10 cellular contexts compared by ENCODE assay signal in the genomic region with DNA sequence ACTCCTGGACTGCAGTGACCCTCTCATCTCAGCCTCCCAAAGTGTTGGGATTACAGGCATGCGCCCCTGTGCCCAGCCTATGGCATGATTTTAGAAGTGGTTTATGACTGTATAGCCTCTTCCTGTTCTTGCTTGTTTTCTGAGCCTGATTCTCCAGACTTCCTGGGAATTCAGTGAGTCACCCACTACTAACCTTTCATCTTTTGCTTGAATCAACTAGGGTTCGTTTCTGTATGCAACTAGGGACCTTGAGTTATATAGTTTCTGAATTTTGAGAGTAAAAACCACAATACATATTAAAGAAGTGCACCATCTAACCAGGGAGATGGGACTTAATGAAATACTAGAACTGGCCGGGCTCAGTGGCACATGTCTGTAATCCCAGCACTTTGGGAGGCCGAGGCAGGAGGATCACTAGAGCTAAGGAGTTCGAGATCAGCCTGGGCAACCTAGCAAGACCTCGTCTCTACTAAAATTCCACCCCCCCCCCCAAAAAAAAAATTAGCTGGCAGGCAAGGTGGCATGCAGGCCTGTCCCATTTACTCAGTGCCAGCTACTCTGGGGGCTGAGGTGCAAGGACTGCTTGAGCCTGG.
DNase-seq lines count a peak whose midpoint lies in the region; ATAC-seq, FAIRE-seq and TF ChIP-seq lines count a peak whose summit lies in the region.
"Had no signal": no experiment of that assay in that cellular context is flagged by ENCODE, and none has a peak within 500 bp of the region (broad histone marks: within the 10 kb centered on the region; RNA-seq: fewer than 3 reads in every experiment).

No MANE protein-coding gene starts in this region.

- H3K9ac ChIP-seq in HCT116 (ENCODE audit: low read length), result peak overlapping the region; percentile 49

- TF ChIP-seq CTCF in HCT116 (IDR thresholded peaks at IDR 0.05 in 2 of 3, conservative IDR thresholded peaks at IDR 0.05 in 1 of 3; ENCODE audit: borderline replicate concordance in 1 of 3, insufficient read depth in 1 of 3, low read depth in 2 of 3, low read length in 2 of 3), result no peak

- peak overlapping the region in 1 of 2 experiments; percentile 41; a peak in 2 of 4 replicates for H3K4me3 ChIP-seq in HCT116 (replicated peaks in 1 of 2; ENCODE audit: low read depth in 1 of 2, low read length in 2 of 2)
- no peak overlapping the region for H3K4me3 ChIP-seq in esophagus (ENCODE audit: low read depth in 1 of 2, low read length in 2 of 2)
- no peak overlapping the region for H3K4me3 ChIP-seq in small intestine (ENCODE audit: low read depth in 1 of 2, low read length in 2 of 2)
- H3K4me3 ChIP-seq: dorsolateral prefrontal cortex had no signal

- FAIRE-seq in small intestine (lab: Jason Lieb, UNC), result no peak

- no peaks in the 10 kb centered on the region for H3K9me2 ChIP-seq in HCT116 (ENCODE audit: insufficient read depth)

- RAD21 ChIA-PET in HCT116 (lab: Charles Lee; ENCODE audit: low non-redundant PET in 1 of 2, low total read pairs in 2 of 2, uncharacterized antibody in 2 of 2, unreplicated experiment in 2 of 2), result no interaction called here

- intact Hi-C loops in HCT116 (cut with micrococcal nuclease), result no loop called here

- no TSS peak for BruUV-seq in HCT116 (replicated peaks; lab: Mats Ljungman, UMichigan)

- H3K27me3 ChIP-seq in HCT116 (ENCODE audit: insufficient read depth, low read length) (no peaks in the 10 kb centered on the region), esophagus (ENCODE audit: control insufficient read depth in 1 of 2, insufficient read depth in 2 of 2, low read length in 2 of 2) (no peaks in the 10 kb centered on the region), small intestine (ENCODE audit: control insufficient read depth in 2 of 2, insufficient read depth in 2 of 2, low read length in 2 of 2) (no peaks in the 10 kb centered on the region)
- H3K27me3 ChIP-seq: dorsolateral prefrontal cortex had no signal

- peaks cover 27 to 32% of the 10 kb centered on the region in 2 experiments for H3K4me1 ChIP-seq in HCT116 (ENCODE audit: control insufficient read depth in 1 of 2, insufficient read depth in 2 of 2, low read length in 2 of 2)
- H3K4me1 ChIP-seq in esophagus (ENCODE audit: control insufficient read depth in 2 of 2, insufficient read depth in 2 of 2, low read length in 1 of 2), result no peaks in the 10 kb centered on the region
- peaks cover 2 to 3% of the 10 kb centered on the region in 2 donors for H3K4me1 ChIP-seq in small intestine (ENCODE audit: control insufficient read depth in 2 of 2, insufficient read depth in 1 of 2, low read depth in 1 of 2, low read length in 1 of 2)

- ATAC-seq in HCT116 (peak; percentile 96), GM18858 (IDR thresholded peaks at IDR 0.05; ENCODE audit: unreplicated experiment) (no peak), GM19455 (IDR thresholded peaks at IDR 0.05; ENCODE audit: unreplicated experiment) (no peak)

- CTCF ChIA-PET in HCT116 (lab: Charles Lee), result interaction anchor here (1.1 kb wide), 1 partner anchor 16 kb away, joined by 3 read pairs; no protein-coding TSS in a partner anchor

- H4K20me1 ChIP-seq in HCT116 (ENCODE audit: insufficient read depth), result no peaks in the 10 kb centered on the region

- peak overlapping the region; percentile 71 for H3K4me2 ChIP-seq in HCT116 (ENCODE audit: low read length)

- H3K36me3 ChIP-seq in HCT116 (ENCODE audit: control insufficient read depth in 1 of 2, insufficient read depth in 2 of 2, low read length in 2 of 2) (no peaks in the 10 kb centered on the region), esophagus (ENCODE audit: control insufficient read depth in 2 of 2, insufficient read depth in 2 of 2, low read length in 1 of 2) (no peaks in the 10 kb centered on the region), small intestine (ENCODE audit: control insufficient read depth in 2 of 2, insufficient read depth in 2 of 2, low read length in 2 of 2) (peaks cover 0 to 1% of the 10 kb centered on the region in 2 donors)

- no peak for TF ChIP-seq POLR2A in HCT116 (IDR thresholded peaks at IDR 0.05; ENCODE audit: borderline replicate concordance, extremely low read depth, insufficient read depth, insufficient read length)

- H3K9me3 ChIP-seq in HCT116 (ENCODE audit: control insufficient read depth in 1 of 2, insufficient read depth in 1 of 2, low read depth in 1 of 2, low read length in 2 of 2) (no peaks in the 10 kb centered on the region), esophagus (ENCODE audit: control insufficient read depth in 2 of 2, insufficient read depth in 1 of 2, low read depth in 1 of 2, low read length in 1 of 2) (no peaks in the 10 kb centered on the region), small intestine (ENCODE audit: control insufficient read depth, low read depth) (no peaks in the 10 kb centered on the region)

- H3K27ac ChIP-seq in HCT116 (ENCODE audit: low read depth, low read length) (peak overlapping the region; percentile 86), esophagus (ENCODE audit: low read depth in 2 of 2, low read length in 1 of 2) (peak overlapping the region; percentile 18 to 59), small intestine (ENCODE audit: low read depth in 1 of 2, low read length in 1 of 2) (peak overlapping the region in 1 of 2 donors; percentile 58)

- peak; percentile 79 for DNase-seq in HCT116 (ENCODE audit: low read depth, low spot score)
- DNase-seq in SW480 (ENCODE audit: low spot score), result peak; percentile 77
- peak; percentile 20 for DNase-seq in small intestine
- DNase-seq in NCI-H1048 (lab: John Stamatoyannopoulos, UW), result no peak
- DNase-seq in globus pallidus (ENCODE audit: low spot score), result no peak
- DNase-seq: dorsolateral prefrontal cortex, NCI-H774 had no signal

- no peak overlapping the region for H2AFZ ChIP-seq in HCT116 (ENCODE audit: low read depth, low read length, poor library complexity, severe bottlenecking)

- WGBS in esophagus, 2 donors, result 70% methylated on average over 6 of the region's 6 CpGs
- 65 to 75% (median 71%) methylated on average over 6 of the region's 6 CpGs for WGBS in small intestine, 3 donors

- H3K79me2 ChIP-seq in HCT116 (ENCODE audit: insufficient read depth, low read length), result peaks cover 70% of the 10 kb centered on the region

- POLR2A ChIA-PET in HCT116 (lab: Charles Lee), result no interaction called here

- no peak; the same call in 1 of the 2 replicates for TF ChIP-seq RAD21 in HCT116 (IDR thresholded peaks at IDR 0.05; ENCODE audit: low read depth)

TF ChIP-seq in HCT116, 20 proteins besides CTCF, POLR2A, EP300 and RAD21 (continues in another document):
- TF ChIP-seq SRF (IDR thresholded peaks at IDR 0.05; ENCODE audit: low read depth) (no peak), ZFX (IDR thresholded peaks at IDR 0.05) (no peak), SP1 (IDR thresholded peaks at IDR 0.05; ENCODE audit: low read depth) (peak; percentile 71), ZNF274 (IDR thresholded peaks at IDR 0.05; ENCODE audit: low read depth, low read length) (no peak), EGR1 (IDR thresholded peaks at IDR 0.05; ENCODE audit: low read depth) (no peak), TCF7L2 (IDR thresholded peaks at IDR 0.05; ENCODE audit: borderline replicate concordance, extremely low read depth, insufficient read depth, insufficient read length) (peak; percentile 89), JUND (IDR thresholded peaks at IDR 0.05) (peak; percentile 89), CEBPB (IDR thresholded peaks at IDR 0.05; ENCODE audit: low read depth) (no peak), CBX3 (IDR thresholded peaks at IDR 0.05; ENCODE audit: low read depth) (peak; percentile 71; the same call in 1 of the 2 replicates), YY1 (IDR thresholded peaks at IDR 0.05; ENCODE audit: extremely low read depth, insufficient replicate concordance, low read depth, low read length) (no peak), EZH2phosphoT487 (IDR thresholded peaks at IDR 0.05; ENCODE audit: borderline replicate concordance) (no peak), FOSL1 (IDR thresholded peaks at IDR 0.05; ENCODE audit: low read depth) (peak; percentile 88)
- TF ChIP-seq, protein P1, sequence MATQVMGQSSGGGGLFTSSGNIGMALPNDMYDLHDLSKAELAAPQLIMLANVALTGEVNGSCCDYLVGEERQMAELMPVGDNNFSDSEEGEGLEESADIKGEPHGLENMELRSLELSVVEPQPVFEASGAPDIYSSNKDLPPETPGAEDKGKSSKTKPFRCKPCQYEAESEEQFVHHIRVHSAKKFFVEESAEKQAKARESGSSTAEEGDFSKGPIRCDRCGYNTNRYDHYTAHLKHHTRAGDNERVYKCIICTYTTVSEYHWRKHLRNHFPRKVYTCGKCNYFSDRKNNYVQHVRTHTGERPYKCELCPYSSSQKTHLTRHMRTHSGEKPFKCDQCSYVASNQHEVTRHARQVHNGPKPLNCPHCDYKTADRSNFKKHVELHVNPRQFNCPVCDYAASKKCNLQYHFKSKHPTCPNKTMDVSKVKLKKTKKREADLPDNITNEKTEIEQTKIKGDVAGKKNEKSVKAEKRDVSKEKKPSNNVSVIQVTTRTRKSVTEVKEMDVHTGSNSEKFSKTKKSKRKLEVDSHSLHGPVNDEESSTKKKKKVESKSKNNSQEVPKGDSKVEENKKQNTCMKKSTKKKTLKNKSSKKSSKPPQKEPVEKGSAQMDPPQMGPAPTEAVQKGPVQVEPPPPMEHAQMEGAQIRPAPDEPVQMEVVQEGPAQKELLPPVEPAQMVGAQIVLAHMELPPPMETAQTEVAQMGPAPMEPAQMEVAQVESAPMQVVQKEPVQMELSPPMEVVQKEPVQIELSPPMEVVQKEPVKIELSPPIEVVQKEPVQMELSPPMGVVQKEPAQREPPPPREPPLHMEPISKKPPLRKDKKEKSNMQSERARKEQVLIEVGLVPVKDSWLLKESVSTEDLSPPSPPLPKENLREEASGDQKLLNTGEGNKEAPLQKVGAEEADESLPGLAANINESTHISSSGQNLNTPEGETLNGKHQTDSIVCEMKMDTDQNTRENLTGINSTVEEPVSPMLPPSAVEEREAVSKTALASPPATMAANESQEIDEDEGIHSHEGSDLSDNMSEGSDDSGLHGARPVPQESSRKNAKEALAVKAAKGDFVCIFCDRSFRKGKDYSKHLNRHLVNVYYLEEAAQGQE (IDR thresholded peaks at IDR 0.05; ENCODE audit: low read depth), result no peak
- TF ChIP-seq, protein P2, sequence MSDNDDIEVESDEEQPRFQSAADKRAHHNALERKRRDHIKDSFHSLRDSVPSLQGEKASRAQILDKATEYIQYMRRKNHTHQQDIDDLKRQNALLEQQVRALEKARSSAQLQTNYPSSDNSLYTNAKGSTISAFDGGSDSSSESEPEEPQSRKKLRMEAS (IDR thresholded peaks at IDR 0.05), result peak; percentile 57; the same call in 1 of the 2 replicates
- TF ChIP-seq, protein P3, sequence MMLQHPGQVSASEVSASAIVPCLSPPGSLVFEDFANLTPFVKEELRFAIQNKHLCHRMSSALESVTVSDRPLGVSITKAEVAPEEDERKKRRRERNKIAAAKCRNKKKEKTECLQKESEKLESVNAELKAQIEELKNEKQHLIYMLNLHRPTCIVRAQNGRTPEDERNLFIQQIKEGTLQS (IDR thresholded peaks at IDR 0.05), result no peak

Comparison
In these comparisons a context has a peak if more than half of its experiments do, and no peak if none do; other contexts are left out.
1. DNase-seq: peak in HCT116 (single experiment), SW480 (single experiment) and small intestine (single experiment); none in NCI-H1048 (single experiment) and globus pallidus (single experiment).